In the genomic region with DNA sequence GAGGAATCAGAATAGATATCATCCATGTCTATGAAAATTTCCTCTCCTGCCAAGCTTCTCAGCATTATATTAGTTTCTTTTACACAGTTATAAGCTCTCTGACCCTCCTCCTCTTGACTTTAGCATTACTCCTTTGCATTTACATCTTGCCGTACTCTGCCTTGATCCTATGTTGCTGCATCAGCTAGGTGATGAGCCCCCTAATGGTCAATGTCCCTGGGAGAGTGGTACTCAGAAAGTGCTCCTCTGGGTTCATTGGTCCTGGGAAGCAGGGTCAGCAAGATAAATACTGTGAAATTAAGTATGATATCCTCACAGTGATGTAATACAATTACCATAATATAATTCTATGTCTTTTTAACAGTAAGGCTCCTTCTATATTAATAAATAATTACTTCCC, we compare ENCODE assay signal across 18 cellular contexts.
"Had no signal": no experiment of that assay in that cellular context is flagged by ENCODE, and none has a peak within 500 bp of the region (broad histone marks: within the 10 kb centered on the region; RNA-seq: fewer than 3 reads in every experiment).

No MANE protein-coding gene starts in this region.

- H3K4me3 ChIP-seq: body of pancreas, dorsolateral prefrontal cortex, thyroid gland had no signal

- DNase-seq: activated B cell treated with CpG ODN at 0.5 μM for 24 hours; activated CD4-positive, alpha-beta T cell treated with anti-CD3 and anti-CD28 coated beads, Interleukin-2, amount 10 ng/mL, durations not matched to agents 24 days and 14 days; activated CD8-positive, alpha-beta T cell treated with anti-CD3 and anti-CD28 coated beads for 36 hours; activated naive CD4-positive, alpha-beta T cell treated with Interleukin-2 at 50 U/mL for 16 hours; activated naive CD8-positive, alpha-beta T cell treated with anti-CD3 and anti-CD28 coated beads, Interleukin-2, amount 10 ng/mL, durations not matched to agents 7 days and 5 days; activated T-cell treated with anti-CD3 and anti-CD28 coated beads, Interleukin-2, amount 50 U/mL, for 24 hours; body of pancreas; dorsolateral prefrontal cortex; foreskin keratinocyte; glutamatergic neuron; hypothalamus; kidney; left ventricle myocardium superior; occipital lobe; posterior cingulate gyrus; stimulated activated naive B cell treated with anti-CD40 and anti-IgM and Interleukin-4, amounts not matched to agents 10 μg/mL and 1 μg/mL and 100 μg/mL, for 72 hours; thyroid gland had no signal

- H3K4me1 ChIP-seq: body of pancreas, thyroid gland had no signal

- H3K9me3 ChIP-seq: body of pancreas, thyroid gland had no signal

- H3K36me3 ChIP-seq: thyroid gland had no signal

- H3K27me3 ChIP-seq: body of pancreas, dorsolateral prefrontal cortex, foreskin keratinocyte, thyroid gland had no signal

- ATAC-seq: activated CD8-positive, alpha-beta T cell treated with anti-CD3 and anti-CD28 coated beads for 36 hours; body of pancreas; foreskin keratinocyte; left ventricle myocardium superior; stimulated activated naive B cell treated with anti-CD40 and anti-IgM and Interleukin-4, amounts not matched to agents 10 μg/mL and 1 μg/mL and 100 μg/mL, for 72 hours had no signal

- H3K27ac ChIP-seq: body of pancreas, epithelial cell of prostate, foreskin keratinocyte, thyroid gland had no signal
